ENCODE assay signal across 8 cellular contexts in the genomic region with DNA sequence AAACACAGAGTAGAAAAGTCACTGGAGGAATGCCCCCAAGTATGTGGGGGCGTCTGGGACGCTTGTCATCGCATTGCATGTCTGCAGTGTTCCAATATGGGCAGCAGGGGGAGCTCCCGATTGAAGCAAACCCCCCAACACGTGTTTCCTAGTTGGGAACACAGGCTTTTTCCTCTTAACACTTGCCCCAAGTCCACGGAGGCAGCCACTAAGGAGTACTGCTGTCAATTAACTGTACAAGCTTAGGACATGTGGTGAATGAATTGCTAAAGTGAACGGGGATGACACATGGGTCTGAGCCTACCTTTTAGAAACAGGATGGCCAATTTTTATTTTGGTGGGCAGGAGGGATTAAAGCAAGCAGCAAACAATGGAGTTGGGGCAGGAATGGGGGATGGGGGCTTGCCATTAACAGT. TPM values are rescaled to one million over a fixed set of nuclear protein-coding genes. Genes with fewer than 3 reads are reported as not detected.
DNase-seq lines count a peak whose midpoint lies in the region; ATAC-seq and TF ChIP-seq lines count a peak whose summit lies in the region.

No MANE protein-coding gene starts in this region.

- no peak overlapping the region for H3K4me3 ChIP-seq in PC-9
- H3K4me3 ChIP-seq in dorsolateral prefrontal cortex, result peak overlapping the region in 57 of 59 donors; percentile 10 to 79 (median 66)
- no peak overlapping the region for H3K4me3 ChIP-seq in mucosa of descending colon

- H3K4me2 ChIP-seq in PC-9, result no peak overlapping the region

- H3K9me2 ChIP-seq in PC-9 (ENCODE audit: insufficient read depth), result no peaks in the 10 kb centered on the region

- CTCF ChIA-PET in PC-9 (lab: Charles Lee), result no interaction called here

- H3K27me3 ChIP-seq in PC-9 (ENCODE audit: insufficient read depth, low read depth) (no peaks in the 10 kb centered on the region), dorsolateral prefrontal cortex (peaks cover 0 to 33% (median 0%) of the 10 kb centered on the region in 45 donors)

- no peak overlapping the region for H2AFZ ChIP-seq in PC-9

- peak; percentile 56 for ATAC-seq in GM19023 (IDR thresholded peaks at IDR 0.05; ENCODE audit: unreplicated experiment)
- peak; percentile 51 for ATAC-seq in HG03175 (IDR thresholded peaks at IDR 0.05; ENCODE audit: unreplicated experiment)
- peak; percentile 46 for ATAC-seq in mucosa of descending colon

- intact Hi-C loops in PC-9 (cut with micrococcal nuclease; ENCODE audit: unreplicated experiment), result loop anchor here (2.0 kb wide), 1 partner anchor 1864 kb away; no protein-coding TSS in a partner anchor
- intact Hi-C loops in dorsolateral prefrontal cortex (cut with DNase I), result loop anchor here (2.0 to 10.0 kb wide), 5 partner anchors 240 to 1864 kb away; no protein-coding TSS in a partner anchor
- intact Hi-C loops in mucosa of descending colon (cut with DNase I, micrococcal nuclease), result no loop called here

- peak; percentile 80 for TF ChIP-seq CTCF in PC-9 (conservative IDR thresholded peaks at IDR 0.05)
- peak; percentile 63 to 92 (median 85) for TF ChIP-seq CTCF in dorsolateral prefrontal cortex (IDR thresholded peaks at IDR 0.05 in 54 of 56, conservative IDR thresholded peaks at IDR 0.05 in 2 of 56; ENCODE audit: low read depth in 1 of 56, partially characterized antibody in 56 of 56)
- peak; percentile 69 for TF ChIP-seq CTCF in mucosa of descending colon (IDR thresholded peaks at IDR 0.05)

- no TSS peak for BruUV-seq in PC-9 (replicated peaks; lab: Mats Ljungman, UMichigan)

- H3K27ac ChIP-seq in PC-9, result no peak overlapping the region
- H3K27ac ChIP-seq in dorsolateral prefrontal cortex, result peak overlapping the region in 12 of 59 donors; percentile 5 to 89 (median 23)

- H4K20me1 ChIP-seq in PC-9 (ENCODE audit: insufficient read depth), result no peaks in the 10 kb centered on the region

- H3K9me3 ChIP-seq in PC-9 (ENCODE audit: insufficient read depth, low read depth) (no peaks in the 10 kb centered on the region), mucosa of descending colon (no peaks in the 10 kb centered on the region)

- no peaks in the 10 kb centered on the region for H3K79me2 ChIP-seq in PC-9 (ENCODE audit: low read depth)

- no peaks in the 10 kb centered on the region for H3K4me1 ChIP-seq in PC-9 (replicated peaks; ENCODE audit: insufficient read depth)
- H3K4me1 ChIP-seq in mucosa of descending colon (ENCODE audit: low read depth), result peaks cover 21% of the 10 kb centered on the region

- POLR2A ChIA-PET in PC-9 (lab: Charles Lee; ENCODE audit: unreplicated experiment), result no interaction called here

- H3F3A ChIP-seq in PC-9 (ENCODE audit: insufficient read depth, low read depth), result no peaks in the 10 kb centered on the region

- DNase-seq in NCI-H2171 treated with DMSO at 0.1 percent for 48 hours (lab: John Stamatoyannopoulos, UW), result peak; percentile 34
- no peak for DNase-seq in NCI-H2171 (lab: John Stamatoyannopoulos, UW)
- peak in 1 of 2 experiments; percentile 16 for DNase-seq in PC-9
- DNase-seq in dorsolateral prefrontal cortex, result peak; percentile 36 to 74 (median 67)
- peak in 2 of 3 donors; percentile 44 to 47 for DNase-seq in mucosa of descending colon
- no peak for DNase-seq in amniotic stem cell (lab: John Stamatoyannopoulos, UW)

- H3K36me3 ChIP-seq in PC-9 (ENCODE audit: low read depth) (no peaks in the 10 kb centered on the region), mucosa of descending colon (ENCODE audit: low read depth) (no peaks in the 10 kb centered on the region)

RNA-seq across cellular contexts. Expression of a gene that starts 2.2 kb away (rescaled TPM):
- total RNA-seq in PC-9 (2021) (not detected in 2 replicates), dorsolateral prefrontal cortex (100 to 1,000 TPM in 115 of 120 experiments, 10 to 100 TPM in 5; 52.8 to 305 (median 205) TPM), mucosa of descending colon (1 to 10 TPM in 2 of 3 donors, under 1 TPM in 1; 0.44 to 2.1 (median 2.0) TPM)

Comparison
In these comparisons a context has a peak if more than half of its experiments do, and no peak if none do; other contexts are left out.
1. DNase-seq: peak in NCI-H2171 treated with DMSO at 0.1 percent for 48 hours (single experiment), dorsolateral prefrontal cortex (10 of 10) and mucosa of descending colon (2 of 3); none in NCI-H2171 (single experiment) and amniotic stem cell (single experiment).
2. H3K4me3 ChIP-seq: peak in dorsolateral prefrontal cortex (57 of 59); none in PC-9 (single experiment) and mucosa of descending colon (single experiment).
3. RNA of a gene that starts 2.2 kb away (total RNA-seq): 52.8 to 305 TPM in dorsolateral prefrontal cortex; 0.44 to 2.1 TPM in mucosa of descending colon and not detected in PC-9; every median in the first group is over 10 times any median in the second.
4. intact Hi-C loops: an anchor here in PC-9 (2.0 kb wide) and dorsolateral prefrontal cortex (2.0 to 10.0 kb wide); none called in mucosa of descending colon.
5. Peak in every context shown above with its lines, with median percentiles within 50 percentile points of each other: ATAC-seq and CTCF ChIP-seq.